Comparison of ENCODE assay signal across 18 cellular contexts in genomic region chr3:123321806-123322205, GRCh38.
"Had no signal": no experiment of that assay in that cellular context is flagged by ENCODE, and none has a peak within 500 bp of the region (broad histone marks: within the 10 kb centered on the region; RNA-seq: fewer than 3 reads in every experiment).

No MANE protein-coding gene starts in this region.

- H3K27me3 Mint-ChIP-seq: activated naive CD8-positive, alpha-beta T cell treated with anti-CD3 and anti-CD28 coated beads, Interleukin-2, amount 50 U/mL, for 24 hours; progenitor cell of endocrine pancreas had no signal

- H3K27ac Mint-ChIP-seq: activated CD8-positive, alpha-beta T cell treated with anti-CD3 and anti-CD28 coated beads, Interleukin-2, amount 10 ng/mL, durations not matched to agents 7 days and 5 days; activated naive CD8-positive, alpha-beta T cell treated with anti-CD3 and anti-CD28 coated beads, Interleukin-2, amount 50 U/mL, for 24 hours; activated T-helper 1 cell treated with anti-CD3 and anti-CD28 coated beads, Interleukin-12 subunit alpha, Interleukin-12 subunit beta, Interleukin-2, Interleukin-4 antibody, amounts not matched to agents 30 ng/mL and 10 ng/mL and 1 ng/mL, durations not matched to agents 14 hours and 24 hours and 36 hours; progenitor cell of endocrine pancreas; stimulated activated naive CD8-positive, alpha-beta T cell treated with anti-CD3 and anti-CD28 coated beads, Interleukin-15, Interleukin-2, amounts not matched to agents 100 ng/mL and 50 ng/mL, for 24 hours had no signal

- H3K36me3 Mint-ChIP-seq: naive B cell had no signal

- H3K27ac ChIP-seq: epithelial cell of prostate, foreskin keratinocyte had no signal

- H3K4me1 Mint-ChIP-seq: activated naive CD8-positive, alpha-beta T cell treated with anti-CD3 and anti-CD28 coated beads, Interleukin-2, amount 50 U/mL, for 24 hours; naive B cell had no signal

- H3K4me3 ChIP-seq: lung, tibial artery had no signal

- H3K9me3 ChIP-seq: tibial artery had no signal

- H3K4me3 Mint-ChIP-seq: activated CD8-positive, alpha-beta T cell treated with anti-CD3 and anti-CD28 coated beads, Interleukin-2, amount 10 ng/mL, durations not matched to agents 7 days and 5 days; activated naive CD8-positive, alpha-beta T cell treated with anti-CD3 and anti-CD28 coated beads, Interleukin-2, amount 50 U/mL, for 24 hours; activated T-helper 1 cell treated with anti-CD3 and anti-CD28 coated beads, Interleukin-12 subunit alpha, Interleukin-12 subunit beta, Interleukin-2, Interleukin-4 antibody, amounts not matched to agents 30 ng/mL and 10 ng/mL and 1 ng/mL, durations not matched to agents 14 hours and 24 hours and 36 hours; naive B cell; stimulated activated naive CD8-positive, alpha-beta T cell treated with anti-CD3 and anti-CD28 coated beads, Interleukin-15, Interleukin-2, amounts not matched to agents 100 ng/mL and 50 ng/mL, for 24 hours had no signal

- H3K27me3 ChIP-seq: tibial artery had no signal

- DNase-seq: activated CD4-positive, alpha-beta T cell treated with anti-CD3 and anti-CD28 coated beads for 1 hour; activated CD4-positive, alpha-beta T cell treated with anti-CD3 and anti-CD28 coated beads, Interleukin-2, amount 50 U/mL, for 1 hour; activated CD8-positive, alpha-beta T cell treated with anti-CD3 and anti-CD28 coated beads, Interleukin-2, amount 10 ng/mL, durations not matched to agents 7 days and 5 days; activated gamma-delta T cell; activated naive CD4-positive, alpha-beta T cell treated with anti-CD3 and anti-CD28 coated beads, Interleukin-2, amount 50 U/mL, for 16 hours; activated naive CD8-positive, alpha-beta T cell treated with anti-CD3 and anti-CD28 coated beads, Interleukin-2, amount 50 U/mL, for 24 hours; foreskin keratinocyte; hippocampal formation; naive B cell; occipital lobe; retina; T-helper 9 cell had no signal

- H3K4me1 ChIP-seq: foreskin keratinocyte had no signal

- ATAC-seq: activated CD8-positive, alpha-beta T cell treated with anti-CD3 and anti-CD28 coated beads, Interleukin-2, amount 10 ng/mL, durations not matched to agents 7 days and 5 days; activated naive CD8-positive, alpha-beta T cell treated with anti-CD3 and anti-CD28 coated beads, Interleukin-2, amount 50 U/mL, for 24 hours; foreskin keratinocyte had no signal

- H3K9me3 Mint-ChIP-seq: activated naive CD8-positive, alpha-beta T cell treated with anti-CD3 and anti-CD28 coated beads, Interleukin-2, amount 50 U/mL, for 24 hours; activated T-helper 1 cell treated with anti-CD3 and anti-CD28 coated beads, Interleukin-12 subunit alpha, Interleukin-12 subunit beta, Interleukin-2, Interleukin-4 antibody, amounts not matched to agents 30 ng/mL and 10 ng/mL and 1 ng/mL, durations not matched to agents 14 hours and 24 hours and 36 hours; naive B cell; stimulated activated naive CD8-positive, alpha-beta T cell treated with anti-CD3 and anti-CD28 coated beads, Interleukin-15, Interleukin-2, amounts not matched to agents 100 ng/mL and 50 ng/mL, for 24 hours had no signal
